Comparison of ENCODE assay signal across 8 cellular contexts in the genomic region with DNA sequence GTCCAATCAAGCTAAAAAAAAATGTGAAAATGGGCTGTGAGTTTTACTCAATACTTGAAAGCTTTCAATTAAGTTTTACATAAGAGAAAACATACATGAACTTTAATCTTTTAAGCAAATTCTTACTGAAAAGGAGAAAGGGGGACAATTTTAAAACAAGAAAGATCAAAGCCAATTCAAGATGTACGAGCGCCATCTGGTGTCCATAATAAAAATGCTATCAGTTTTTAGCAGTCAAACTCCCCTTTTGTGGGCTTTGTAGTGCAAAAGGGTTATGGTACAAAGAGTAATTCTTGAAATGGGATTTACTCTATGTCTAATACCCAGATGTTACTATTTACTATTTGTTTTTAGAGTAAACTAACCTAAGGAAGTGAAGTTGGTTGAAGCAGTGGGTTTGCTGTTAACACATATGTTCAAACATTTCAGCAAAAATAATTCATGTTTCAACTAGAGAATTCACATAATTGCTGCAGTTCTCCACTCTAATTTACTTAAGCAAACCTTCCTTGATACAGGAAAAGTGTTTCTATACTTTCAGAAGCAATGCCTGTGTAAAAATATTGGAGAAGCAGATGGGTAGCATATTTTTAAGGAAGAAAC.
A peak's percentile ranks its signal among the peaks of the same experiment; 100 is the strongest.
DNase-seq lines count a peak whose midpoint lies in the region; ATAC-seq and TF ChIP-seq lines count a peak whose summit lies in the region.

No MANE protein-coding gene starts in this region.

- no peaks in the 10 kb centered on the region for H3K4me1 ChIP-seq in BE2C

- H3K36me3 ChIP-seq in BE2C: no peaks in the 10 kb centered on the region

- H3K4me3 ChIP-seq in BE2C (ENCODE audit: low read depth, low read length) (no peak overlapping the region), HFF-Myc (replicated peaks; ENCODE audit: low read depth, low read length) (no peak overlapping the region)

- H3K9me3 ChIP-seq in BE2C: no peaks in the 10 kb centered on the region

- H3K27me3 ChIP-seq in BE2C: peaks cover 6% of the 10 kb centered on the region; the same call in 1 of the 2 replicates

- DNase-seq in BE2C: peak; percentile 13
- peak; percentile 2 for DNase-seq in HFF-Myc (ENCODE audit: extremely low read depth, low read depth)
- DNase-seq in RPMI7951 (ENCODE audit: low read depth): peak; percentile 2
- peak; percentile 11 for DNase-seq in globus pallidus (ENCODE audit: low spot score)
- no peak for DNase-seq in H4 (ENCODE audit: low spot score)
- no peak for DNase-seq in stimulated activated CD4-positive, alpha-beta T cell treated with anti-CD3 and anti-CD28 coated beads, Interleukin-12 subunit alpha, Interleukin-12 subunit beta, amount 100 ng/mL, for 4 hours
- no peak for DNase-seq in stimulated activated CD4-positive, alpha-beta T cell treated with anti-CD3 and anti-CD28 coated beads, Interleukin-2, amount 100 ng/mL, for 24 hours

- TF ChIP-seq CTCF in BE2C (IDR thresholded peaks at IDR 0.05; ENCODE audit: low read depth, low read length) (peak; percentile 76), HFF-Myc (IDR thresholded peaks at IDR 0.05; ENCODE audit: low read depth, low read length, missing control alignments) (peak; percentile 40)

- no peak for ATAC-seq in HG03457 (IDR thresholded peaks at IDR 0.05; ENCODE audit: unreplicated experiment)

Comparison
In these comparisons a context has a peak if more than half of its experiments do, and no peak if none do; other contexts are left out.
1. DNase-seq: peak in BE2C (single experiment), HFF-Myc (single experiment), RPMI7951 (single experiment) and globus pallidus (single experiment); none in H4 (single experiment), stimulated activated CD4-positive, alpha-beta T cell treated with anti-CD3 and anti-CD28 coated beads, Interleukin-12 subunit alpha, Interleukin-12 subunit beta, amount 100 ng/mL, for 4 hours (single experiment) and stimulated activated CD4-positive, alpha-beta T cell treated with anti-CD3 and anti-CD28 coated beads, Interleukin-2, amount 100 ng/mL, for 24 hours (0 of 2).